15 cellular contexts compared by ENCODE assay signal in the genomic region with DNA sequence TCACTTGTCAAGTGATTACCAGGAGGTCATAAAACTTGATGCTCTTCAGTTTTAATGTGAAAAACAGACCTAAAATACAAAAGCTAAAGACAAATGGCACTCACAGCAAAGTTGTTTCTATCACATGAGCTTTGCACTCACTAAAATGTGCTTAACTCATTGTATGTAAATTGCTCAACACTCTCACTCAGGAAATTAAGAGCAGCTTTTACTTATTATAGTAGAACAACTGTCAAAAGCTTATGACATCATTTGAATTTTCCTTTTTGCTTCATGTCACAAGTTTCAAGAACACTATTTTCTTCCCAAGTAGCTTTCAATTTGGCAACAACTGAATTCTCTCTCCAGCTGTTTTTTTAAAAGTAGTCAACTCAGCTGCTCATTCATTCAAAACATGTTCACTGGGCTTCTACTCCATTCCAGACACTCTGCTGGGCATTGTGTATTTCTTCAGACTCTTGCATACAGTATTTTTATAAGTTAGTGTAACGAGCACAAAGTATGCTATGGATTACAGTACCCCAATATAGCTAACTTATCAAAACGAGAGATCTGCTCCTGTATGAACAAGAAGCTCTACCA. TPM values are rescaled to one million over a fixed set of nuclear protein-coding genes. Genes with fewer than 3 reads are reported as not detected.
A peak's percentile ranks its signal among the peaks of the same experiment; 100 is the strongest.
DNase-seq lines count a peak whose midpoint lies in the region; ATAC-seq, FAIRE-seq and TF ChIP-seq lines count a peak whose summit lies in the region.
"Had no signal": no experiment of that assay in that cellular context is flagged by ENCODE, and none has a peak within 500 bp of the region (broad histone marks: within the 10 kb centered on the region; RNA-seq: fewer than 3 reads in every experiment).

No MANE protein-coding gene starts in this region.

- no peak for ATAC-seq in GM19035 (IDR thresholded peaks at IDR 0.05; ENCODE audit: unreplicated experiment)

- no peak for TF ChIP-seq CTCF in NB4 (IDR thresholded peaks at IDR 0.05; ENCODE audit: low read depth, low read length)
- TF ChIP-seq CTCF in endothelial cell (IDR thresholded peaks at IDR 0.05; ENCODE audit: unreplicated experiment), result no peak

- no peaks in the 10 kb centered on the region for H3K9me3 Mint-ChIP-seq in endothelial cell (ENCODE audit: unreplicated experiment)
- H3K9me3 Mint-ChIP-seq: stimulated activated naive CD8-positive, alpha-beta T cell treated with anti-CD3 and anti-CD28 coated beads, Interleukin-15, Interleukin-2, amounts not matched to agents 100 ng/mL and 50 ng/mL, for 24 hours had no signal

- FAIRE-seq in frontal cortex (lab: Jason Lieb, UNC), result no peak

- H3K4me3 Mint-ChIP-seq in endothelial cell (ENCODE audit: unreplicated experiment), result peak overlapping the region; percentile 11
- H3K4me3 Mint-ChIP-seq: stimulated activated naive CD8-positive, alpha-beta T cell treated with anti-CD3 and anti-CD28 coated beads, Interleukin-15, Interleukin-2, amounts not matched to agents 100 ng/mL and 50 ng/mL, for 24 hours had no signal

- no peaks in the 10 kb centered on the region for H3K27me3 Mint-ChIP-seq in endothelial cell (ENCODE audit: unreplicated experiment)
- H3K27me3 Mint-ChIP-seq: stimulated activated naive CD8-positive, alpha-beta T cell treated with anti-CD3 and anti-CD28 coated beads, Interleukin-15, Interleukin-2, amounts not matched to agents 100 ng/mL and 50 ng/mL, for 24 hours had no signal

- H3K4me3 ChIP-seq in NB4 (ENCODE audit: low read depth, low read length), result no peak overlapping the region
- H3K4me3 ChIP-seq: HAP-1 had no signal

- TF ChIP-seq POLR2A in NB4 (IDR thresholded peaks at IDR 0.05; ENCODE audit: extremely low read depth, insufficient read length), result no peak

- H3K36me3 Mint-ChIP-seq in endothelial cell (ENCODE audit: low read depth, unreplicated experiment), result peaks cover 4% of the 10 kb centered on the region

- peaks cover 8% of the 10 kb centered on the region for H3K4me1 Mint-ChIP-seq in endothelial cell (ENCODE audit: unreplicated experiment)

- DNase-seq in NOMO-1 treated with DMSO at 0.1 percent for 48 hours (lab: John Stamatoyannopoulos, UW; ENCODE audit: unreplicated experiment) (peak; percentile 39), NOMO-1 treated with dmso at 0.1 percent for 144 hours (lab: John Stamatoyannopoulos, UW; ENCODE audit: unreplicated experiment) (no peak), NB4 (ENCODE audit: low read depth) (peak; percentile 55), endothelial cell (ENCODE audit: low spot score) (no peak), pulmonary artery endothelial cell (ENCODE audit: low read depth, low spot score) (peak; percentile 8), frontal cortex (ENCODE audit: low spot score in 2 of 2) (no peak), HUDEP-2 (lab: John Stamatoyannopoulos, UW; ENCODE audit: unreplicated experiment in 76 of 76) (no peak)
- DNase-seq: ACHN; activated effector memory CD4-positive, alpha-beta T cell treated with Interleukin-2 at 50 U/mL for 16 hours; aorta; midbrain; occipital lobe had no signal

- no peak overlapping the region for H3K27ac Mint-ChIP-seq in endothelial cell (ENCODE audit: unreplicated experiment)
- H3K27ac Mint-ChIP-seq: stimulated activated naive CD8-positive, alpha-beta T cell treated with anti-CD3 and anti-CD28 coated beads, Interleukin-15, Interleukin-2, amounts not matched to agents 100 ng/mL and 50 ng/mL, for 24 hours had no signal

RNA-seq across cellular contexts. Expression of gene ATE1, which starts 46.9 kb away (rescaled TPM):
- total RNA-seq in endothelial cell (ENCODE audit: unreplicated experiment) (36.0 TPM), pulmonary artery endothelial cell (27.0 and 36.8 TPM in 2 replicates), frontal cortex (56.3 TPM)

Comparison
In these comparisons a context has a peak if more than half of its experiments do, and no peak if none do; other contexts are left out.
1. DNase-seq: peak in NOMO-1 treated with DMSO at 0.1 percent for 48 hours (single experiment), NB4 (single experiment) and pulmonary artery endothelial cell (single experiment); none in NOMO-1 treated with dmso at 0.1 percent for 144 hours (single experiment), endothelial cell (single experiment), frontal cortex (0 of 2) and HUDEP-2 (0 of 76).